Comparison of ENCODE assay signal across 11 cellular contexts in the genomic region with DNA sequence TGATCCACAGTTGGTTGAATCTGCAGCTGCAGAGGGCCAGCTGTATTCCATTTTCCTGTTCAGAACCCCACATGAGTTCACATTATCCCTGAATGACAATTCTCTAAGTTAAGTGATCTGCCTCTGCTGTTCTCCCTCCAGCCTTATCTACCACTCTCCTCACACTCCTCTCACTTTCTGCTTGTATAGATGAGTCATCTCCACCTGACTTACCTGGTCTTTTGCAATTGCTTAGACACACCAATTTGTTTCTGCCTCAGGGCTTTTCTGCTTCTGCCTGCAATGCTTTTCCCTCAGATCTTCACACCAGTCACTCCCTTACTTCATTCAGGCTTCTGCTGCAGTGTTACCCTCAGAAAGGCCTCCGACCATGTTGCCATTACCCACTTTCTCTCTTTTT.
DNase-seq lines count a peak whose midpoint lies in the region; ATAC-seq lines count a peak whose summit lies in the region.
"Had no signal": no experiment of that assay in that cellular context is flagged by ENCODE, and none has a peak within 500 bp of the region (broad histone marks: within the 10 kb centered on the region; RNA-seq: fewer than 3 reads in every experiment).

No MANE protein-coding gene starts in this region.

- no peaks in the 10 kb centered on the region for H3K9me3 Mint-ChIP-seq in activated T-cell treated with anti-CD3 and anti-CD28 coated beads, Interleukin-2, amount 50 U/mL, for 72 hours
- H3K9me3 Mint-ChIP-seq in stimulated activated effector memory CD8-positive, alpha-beta T cell treated with anti-CD3 and anti-CD28 coated beads, Interleukin-12 subunit alpha, Interleukin-12 subunit beta, amount 100 ng/mL, for 72 hours: no peaks in the 10 kb centered on the region

- ATAC-seq in activated T-cell treated with anti-CD3 and anti-CD28 coated beads, Interleukin-2, amount 50 U/mL, for 72 hours (replicated peaks in 1 of 2): peak; percentile 61 to 73
- peak; percentile 39 for ATAC-seq in stimulated activated effector memory CD8-positive, alpha-beta T cell treated with anti-CD3 and anti-CD28 coated beads, Interleukin-12 subunit alpha, Interleukin-12 subunit beta, amount 100 ng/mL, for 72 hours
- no peak for ATAC-seq in HG03521 (IDR thresholded peaks at IDR 0.05; ENCODE audit: unreplicated experiment)

- no peaks in the 10 kb centered on the region for H3K27me3 Mint-ChIP-seq in activated T-cell treated with anti-CD3 and anti-CD28 coated beads, Interleukin-2, amount 50 U/mL, for 72 hours (ENCODE audit: low read depth)

- H3K4me3 Mint-ChIP-seq in activated T-cell treated with anti-CD3 and anti-CD28 coated beads, Interleukin-2, amount 50 U/mL, for 72 hours: no peak overlapping the region
- no peak overlapping the region for H3K4me3 Mint-ChIP-seq in stimulated activated effector memory CD8-positive, alpha-beta T cell treated with anti-CD3 and anti-CD28 coated beads, Interleukin-12 subunit alpha, Interleukin-12 subunit beta, amount 100 ng/mL, for 72 hours

- H3K4me1 Mint-ChIP-seq in activated T-cell treated with anti-CD3 and anti-CD28 coated beads, Interleukin-2, amount 50 U/mL, for 72 hours (ENCODE audit: low read depth): peaks cover 33% of the 10 kb centered on the region
- H3K4me1 Mint-ChIP-seq in stimulated activated effector memory CD8-positive, alpha-beta T cell treated with anti-CD3 and anti-CD28 coated beads, Interleukin-12 subunit alpha, Interleukin-12 subunit beta, amount 100 ng/mL, for 72 hours: peaks cover 30% of the 10 kb centered on the region

- no peak for DNase-seq in activated T-cell treated with anti-CD3 and anti-CD28 coated beads, Interleukin-2, amount 50 U/mL, for 72 hours
- DNase-seq in activated T-cell treated with anti-CD3 and anti-CD28 coated beads, Interleukin-2, amount 50 U/mL, for 1 hour: no peak
- peak; percentile 5 for DNase-seq in RPMI7951 (ENCODE audit: low read depth)
- peak; percentile 22 for DNase-seq in iPS-NIHi11 (ENCODE audit: low spot score)
- DNase-seq in stimulated activated effector memory CD8-positive, alpha-beta T cell treated with anti-CD3 and anti-CD28 coated beads, Interleukin-12 subunit alpha, Interleukin-12 subunit beta, amount 100 ng/mL, for 72 hours (ENCODE audit: low spot score in 2 of 2): no peak
- DNase-seq in NCI-H446 (lab: John Stamatoyannopoulos, UW): no peak
- DNase-seq in retina: no peak
- DNase-seq: NCI-H2171 treated with DMSO at 0.1 percent for 48 hours, SHP77, WERI-Rb-1 had no signal

- H3K36me3 Mint-ChIP-seq in activated T-cell treated with anti-CD3 and anti-CD28 coated beads, Interleukin-2, amount 50 U/mL, for 72 hours (ENCODE audit: insufficient read depth in 2 of 2): no peaks in the 10 kb centered on the region
- H3K36me3 Mint-ChIP-seq in stimulated activated effector memory CD8-positive, alpha-beta T cell treated with anti-CD3 and anti-CD28 coated beads, Interleukin-12 subunit alpha, Interleukin-12 subunit beta, amount 100 ng/mL, for 72 hours: peaks cover 17% of the 10 kb centered on the region

- H3K27ac Mint-ChIP-seq in activated T-cell treated with anti-CD3 and anti-CD28 coated beads, Interleukin-2, amount 50 U/mL, for 72 hours: peak overlapping the region; percentile 38
- H3K27ac Mint-ChIP-seq in stimulated activated effector memory CD8-positive, alpha-beta T cell treated with anti-CD3 and anti-CD28 coated beads, Interleukin-12 subunit alpha, Interleukin-12 subunit beta, amount 100 ng/mL, for 72 hours: peak overlapping the region; percentile 12

Comparison
In these comparisons a context has a peak if more than half of its experiments do, and no peak if none do; other contexts are left out.
1. DNase-seq: peak in RPMI7951 (single experiment) and iPS-NIHi11 (single experiment); none in activated T-cell treated with anti-CD3 and anti-CD28 coated beads, Interleukin-2, amount 50 U/mL, for 72 hours (0 of 2), activated T-cell treated with anti-CD3 and anti-CD28 coated beads, Interleukin-2, amount 50 U/mL, for 1 hour (single experiment), stimulated activated effector memory CD8-positive, alpha-beta T cell treated with anti-CD3 and anti-CD28 coated beads, Interleukin-12 subunit alpha, Interleukin-12 subunit beta, amount 100 ng/mL, for 72 hours (0 of 2), NCI-H446 (0 of 2) and retina (single experiment).